ENCODE assay signal across 15 cellular contexts in genomic region chr1:168913711-168914463, GRCh38.
"Had no signal": no experiment of that assay in that cellular context is flagged by ENCODE, and none has a peak within 500 bp of the region (broad histone marks: within the 10 kb centered on the region; RNA-seq: fewer than 3 reads in every experiment).

No MANE protein-coding gene starts in this region.

- H3K27me3 Mint-ChIP-seq: activated naive CD4-positive, alpha-beta T cell treated with anti-CD3 and anti-CD28 coated beads, Interleukin-2, amount 50 U/mL, for 24 hours had no signal

- H3K27ac ChIP-seq: ovary, suprapubic skin had no signal

- H3K27me3 ChIP-seq: ovary, suprapubic skin had no signal

- H3K9me3 ChIP-seq: ovary, suprapubic skin had no signal

- H3K4me3 ChIP-seq: ovary, suprapubic skin had no signal

- H3K4me1 ChIP-seq: suprapubic skin had no signal

- H3K36me3 ChIP-seq: ovary, suprapubic skin had no signal

- H3K4me1 Mint-ChIP-seq: activated CD4-positive, alpha-beta T cell treated with anti-CD3 and anti-CD28 coated beads, Interleukin-2, amount 10 ng/mL, durations not matched to agents 7 days and 5 days; activated naive CD4-positive, alpha-beta T cell treated with anti-CD3 and anti-CD28 coated beads, Interleukin-2, amount 50 U/mL, for 24 hours had no signal

- H3K27ac Mint-ChIP-seq: activated CD4-positive, alpha-beta T cell treated with anti-CD3 and anti-CD28 coated beads, Interleukin-2, amount 10 ng/mL, durations not matched to agents 7 days and 5 days; activated naive CD4-positive, alpha-beta T cell treated with anti-CD3 and anti-CD28 coated beads, Interleukin-2, amount 50 U/mL, for 24 hours; dendritic cell treated with granulocyte-macrophage colony-stimulating factor and Interleukin-4, amounts not matched to agents 40 ng/mL and 50 ng/mL, for 4 days; effector memory CD8-positive, alpha-beta T cell had no signal

- H3K36me3 Mint-ChIP-seq: activated naive CD4-positive, alpha-beta T cell treated with anti-CD3 and anti-CD28 coated beads, Interleukin-2, amount 50 U/mL, for 24 hours had no signal

- DNase-seq: activated CD4-positive, alpha-beta T cell treated with anti-CD3 and anti-CD28 coated beads, Interleukin-2, amount 10 ng/mL, durations not matched to agents 7 days and 5 days; activated CD4-positive, CD25-positive, alpha-beta regulatory T cell; activated T-cell treated with anti-CD3 and anti-CD28 coated beads for 4 hours; caudate nucleus; effector memory CD8-positive, alpha-beta T cell; erythroblast; kidney; left ventricle myocardium superior; mesenchymal stem cell; ovary; stimulated activated CD4-positive, alpha-beta T cell treated with anti-CD3 and anti-CD28 coated beads, Interleukin-2, amount 100 ng/mL, for 48 hours; stimulated activated naive CD8-positive, alpha-beta T cell treated with anti-CD3 and anti-CD28 coated beads, Interleukin-15, Interleukin-2, amounts not matched to agents 100 U/mL and 50 U/mL, for 24 hours had no signal

- H3K9me3 Mint-ChIP-seq: activated CD4-positive, alpha-beta T cell treated with anti-CD3 and anti-CD28 coated beads, Interleukin-2, amount 10 ng/mL, durations not matched to agents 7 days and 5 days; activated naive CD4-positive, alpha-beta T cell treated with anti-CD3 and anti-CD28 coated beads, Interleukin-2, amount 50 U/mL, for 24 hours; dendritic cell treated with granulocyte-macrophage colony-stimulating factor and Interleukin-4, amounts not matched to agents 40 ng/mL and 50 ng/mL, for 4 days; effector memory CD8-positive, alpha-beta T cell had no signal

- H3K4me3 Mint-ChIP-seq: activated CD4-positive, alpha-beta T cell treated with anti-CD3 and anti-CD28 coated beads, Interleukin-2, amount 10 ng/mL, durations not matched to agents 7 days and 5 days; activated naive CD4-positive, alpha-beta T cell treated with anti-CD3 and anti-CD28 coated beads, Interleukin-2, amount 50 U/mL, for 24 hours; dendritic cell treated with granulocyte-macrophage colony-stimulating factor and Interleukin-4, amounts not matched to agents 40 ng/mL and 50 ng/mL, for 4 days; effector memory CD8-positive, alpha-beta T cell had no signal
